ENCODE assay signal across 23 cellular contexts in genomic region chr3:100123112-100123511, GRCh38. TPM values are rescaled to one million over a fixed set of nuclear protein-coding genes. Genes with fewer than 3 reads are reported as not detected.
DNase-seq lines count a peak whose midpoint lies in the region; ATAC-seq and TF ChIP-seq lines count a peak whose summit lies in the region.
"Had no signal": no experiment of that assay in that cellular context is flagged by ENCODE, and none has a peak within 500 bp of the region (broad histone marks: within the 10 kb centered on the region; RNA-seq: fewer than 3 reads in every experiment).

No MANE protein-coding gene starts in this region.

- H3K4me3 ChIP-seq in ascending aorta (no peak overlapping the region), thoracic aorta (no peak overlapping the region)
- H3K4me3 ChIP-seq: BLaER1 treated with 17β-estradiol and CSF1 and Interleukin-3, amounts not matched to agents 10 nM and 100 nM; SJSA1 had no signal

- H3K27me3 ChIP-seq in ascending aorta, result no peaks in the 10 kb centered on the region
- no peaks in the 10 kb centered on the region for H3K27me3 ChIP-seq in thoracic aorta (replicated peaks; ENCODE audit: insufficient read depth)
- H3K27me3 ChIP-seq: BLaER1 treated with 17β-estradiol and CSF1 and Interleukin-3, amounts not matched to agents 10 nM and 100 nM; SJSA1 had no signal

- no peaks in the 10 kb centered on the region for H3K27me3 Mint-ChIP-seq in activated naive CD8-positive, alpha-beta T cell treated with anti-CD3 and anti-CD28 coated beads, Interleukin-2, amount 10 ng/mL, durations not matched to agents 7 days and 5 days
- H3K27me3 Mint-ChIP-seq in activated naive CD8-positive, alpha-beta T cell treated with anti-CD3 and anti-CD28 coated beads for 36 hours, result no peaks in the 10 kb centered on the region
- no peaks in the 10 kb centered on the region for H3K27me3 Mint-ChIP-seq in nephron progenitor cell (ENCODE audit: low read depth, poor library complexity)
- H3K27me3 Mint-ChIP-seq: IgD-negative memory B cell had no signal

- no peak for TF ChIP-seq CTCF in ascending aorta (IDR thresholded peaks at IDR 0.05)
- no peak for TF ChIP-seq CTCF in nephron progenitor cell (IDR thresholded peaks at IDR 0.05)
- TF ChIP-seq CTCF in thoracic aorta (IDR thresholded peaks at IDR 0.05), result no peak

- no peaks in the 10 kb centered on the region for H3K9me3 ChIP-seq in ascending aorta
- no peaks in the 10 kb centered on the region for H3K9me3 ChIP-seq in thoracic aorta
- H3K9me3 ChIP-seq: SJSA1 had no signal

- H3K4me1 ChIP-seq in ascending aorta (peaks cover 0 to 31% of the 10 kb centered on the region in 2 donors), thoracic aorta (ENCODE audit: control insufficient read depth in 1 of 2, low read depth in 2 of 2) (peaks cover 21 to 51% of the 10 kb centered on the region in 2 donors)
- H3K4me1 ChIP-seq: SJSA1 had no signal

- POLR2A ChIA-PET in activated naive CD8-positive, alpha-beta T cell treated with anti-CD3 and anti-CD28 coated beads, Interleukin-2, amount 10 ng/mL, durations not matched to agents 7 days and 5 days (lab: Charles Lee), result no interaction called here

- no peak for DNase-seq in activated naive CD8-positive, alpha-beta T cell treated with anti-CD3 and anti-CD28 coated beads, Interleukin-2, amount 10 ng/mL, durations not matched to agents 7 days and 5 days
- no peak for DNase-seq in activated naive CD8-positive, alpha-beta T cell treated with anti-CD3 and anti-CD28 coated beads for 36 hours
- DNase-seq in ascending aorta (ENCODE audit: low spot score in 2 of 2), result no peak
- no peak for DNase-seq in nephron progenitor cell
- DNase-seq in thoracic aorta (ENCODE audit: low spot score), result no peak
- no peak for DNase-seq in H4 (ENCODE audit: low spot score)
- DNase-seq in activated CD4-positive, alpha-beta T cell treated with anti-CD3 and anti-CD28 coated beads for 48 hours, result no peak
- DNase-seq in nucleus accumbens (lab: John Stamatoyannopoulos, UW), result no peak
- DNase-seq: 8988T; Calu3; CD8-positive, alpha-beta T cell; DMS153; GOT3; MV-4-11; NCI-H1105 treated with DMSO at 0.1 percent for 48 hours; NCI-H2029 treated with DMSO at 0.1 percent for 48 hours; NCI-H2171 treated with DMSO at 0.1 percent for 48 hours; NCI-H524 treated with DMSO at 0.1 percent for 48 hours; NCI-H82; OCI-M1 had no signal

- H3K27ac ChIP-seq in ascending aorta (peak overlapping the region; percentile 63 to 64), thoracic aorta (peak overlapping the region; percentile 29 to 69)
- H3K27ac ChIP-seq: BLaER1 treated with 17β-estradiol and CSF1 and Interleukin-3, amounts not matched to agents 10 nM and 100 nM; SJSA1 had no signal

- H3K36me3 ChIP-seq in ascending aorta, result no peaks in the 10 kb centered on the region
- no peaks in the 10 kb centered on the region for H3K36me3 ChIP-seq in thoracic aorta
- H3K36me3 ChIP-seq: SJSA1 had no signal

- H3K36me3 Mint-ChIP-seq in activated naive CD8-positive, alpha-beta T cell treated with anti-CD3 and anti-CD28 coated beads, Interleukin-2, amount 10 ng/mL, durations not matched to agents 7 days and 5 days, result peaks cover 21% of the 10 kb centered on the region
- peaks cover 10% of the 10 kb centered on the region for H3K36me3 Mint-ChIP-seq in activated naive CD8-positive, alpha-beta T cell treated with anti-CD3 and anti-CD28 coated beads for 36 hours
- H3K36me3 Mint-ChIP-seq in nephron progenitor cell (ENCODE audit: low read depth), result no peaks in the 10 kb centered on the region
- H3K36me3 Mint-ChIP-seq: CD8-positive, alpha-beta T cell had no signal

- H3K4me1 Mint-ChIP-seq in activated naive CD8-positive, alpha-beta T cell treated with anti-CD3 and anti-CD28 coated beads, Interleukin-2, amount 10 ng/mL, durations not matched to agents 7 days and 5 days, result peaks cover 4% of the 10 kb centered on the region
- peaks cover 14% of the 10 kb centered on the region for H3K4me1 Mint-ChIP-seq in activated naive CD8-positive, alpha-beta T cell treated with anti-CD3 and anti-CD28 coated beads for 36 hours
- peaks cover 24% of the 10 kb centered on the region for H3K4me1 Mint-ChIP-seq in nephron progenitor cell
- H3K4me1 Mint-ChIP-seq: IgD-negative memory B cell had no signal

- ATAC-seq in activated naive CD8-positive, alpha-beta T cell treated with anti-CD3 and anti-CD28 coated beads, Interleukin-2, amount 10 ng/mL, durations not matched to agents 7 days and 5 days (ENCODE audit: low read depth), result no peak
- no peak for ATAC-seq in thoracic aorta (ENCODE audit: insufficient number of reproducible peaks, low FRiP score, low read depth)
- ATAC-seq: CD8-positive, alpha-beta T cell had no signal

- H3K27ac Mint-ChIP-seq in activated naive CD8-positive, alpha-beta T cell treated with anti-CD3 and anti-CD28 coated beads, Interleukin-2, amount 10 ng/mL, durations not matched to agents 7 days and 5 days, result peak overlapping the region; percentile 22
- H3K27ac Mint-ChIP-seq in activated naive CD8-positive, alpha-beta T cell treated with anti-CD3 and anti-CD28 coated beads for 36 hours, result no peak overlapping the region
- peak overlapping the region; percentile 36 for H3K27ac Mint-ChIP-seq in nephron progenitor cell
- H3K27ac Mint-ChIP-seq: CD8-positive, alpha-beta T cell; IgD-negative memory B cell had no signal

- H3K9me3 Mint-ChIP-seq in activated naive CD8-positive, alpha-beta T cell treated with anti-CD3 and anti-CD28 coated beads, Interleukin-2, amount 10 ng/mL, durations not matched to agents 7 days and 5 days, result no peaks in the 10 kb centered on the region
- H3K9me3 Mint-ChIP-seq in activated naive CD8-positive, alpha-beta T cell treated with anti-CD3 and anti-CD28 coated beads for 36 hours, result peaks cover 2% of the 10 kb centered on the region
- H3K9me3 Mint-ChIP-seq in nephron progenitor cell, result no peaks in the 10 kb centered on the region
- H3K9me3 Mint-ChIP-seq: CD8-positive, alpha-beta T cell; IgD-negative memory B cell had no signal

- H3K4me3 Mint-ChIP-seq in activated naive CD8-positive, alpha-beta T cell treated with anti-CD3 and anti-CD28 coated beads, Interleukin-2, amount 10 ng/mL, durations not matched to agents 7 days and 5 days, result no peak overlapping the region
- H3K4me3 Mint-ChIP-seq in activated naive CD8-positive, alpha-beta T cell treated with anti-CD3 and anti-CD28 coated beads for 36 hours, result no peak overlapping the region
- no peak overlapping the region for H3K4me3 Mint-ChIP-seq in nephron progenitor cell
- H3K4me3 Mint-ChIP-seq: CD8-positive, alpha-beta T cell; IgD-negative memory B cell had no signal

- intact Hi-C loops in ascending aorta (cut with DNase I), result no loop called here

RNA-seq across cellular contexts. Expression of gene FILIP1L, which starts 8.8 kb away (rescaled TPM):
- 1 to 10 TPM; 2.0 to 2.4 TPM for total RNA-seq in activated naive CD8-positive, alpha-beta T cell treated with anti-CD3 and anti-CD28 coated beads, Interleukin-2, amount 10 ng/mL, durations not matched to agents 7 days and 5 days
- under 1 TPM; 0.35 to 0.48 TPM for total RNA-seq in activated naive CD8-positive, alpha-beta T cell treated with anti-CD3 and anti-CD28 coated beads for 36 hours
- total RNA-seq in ascending aorta, result 106 TPM
- 100 to 1,000 TPM; 270 to 279 TPM for total RNA-seq in thoracic aorta
- total RNA-seq in H4 (2014; rRNA removed; shearing (Covaris generic)), result 30.0 and 37.8 TPM in 2 replicates
